Comparison of ENCODE assay signal across 14 cellular contexts in the genomic region with DNA sequence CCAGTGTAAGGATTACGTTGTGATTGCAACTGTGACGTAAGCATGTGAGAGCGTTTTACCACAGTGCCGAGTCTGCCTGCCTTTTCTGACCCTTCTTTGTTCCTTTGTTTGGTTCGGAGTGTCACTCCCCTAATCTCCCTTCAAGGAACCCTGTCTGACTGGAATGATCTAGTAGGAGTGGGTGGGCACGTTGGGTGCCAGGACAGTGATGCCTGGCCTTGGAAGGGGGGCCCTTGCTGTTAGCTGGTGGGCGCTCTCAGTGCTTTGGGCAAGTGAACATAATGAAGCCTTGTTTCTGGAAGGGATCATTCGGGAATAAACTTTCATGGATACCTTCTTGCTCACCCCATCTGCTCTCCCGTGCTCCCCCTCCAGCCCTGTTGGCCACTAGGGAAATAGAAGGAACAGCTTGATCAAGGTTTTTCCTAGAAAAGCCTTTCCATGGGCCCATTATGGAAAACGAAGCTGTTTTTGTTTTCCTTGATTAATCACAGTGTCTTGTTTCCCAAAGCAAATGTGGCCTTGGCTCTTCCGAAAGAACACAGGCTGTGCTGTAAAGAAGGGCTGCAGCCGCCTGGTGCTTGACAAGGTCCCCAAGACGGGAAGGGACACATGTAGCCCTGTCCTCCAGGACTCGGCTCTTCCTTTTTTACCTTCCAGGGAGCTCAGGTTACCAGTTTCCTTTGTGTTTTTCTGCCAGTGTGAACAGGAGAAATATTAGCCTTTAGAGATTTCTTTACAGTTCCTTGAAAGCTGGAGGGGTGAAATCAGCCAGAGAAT.
DNase-seq lines count a peak whose midpoint lies in the region; ATAC-seq, FAIRE-seq and TF ChIP-seq lines count a peak whose summit lies in the region.
"Had no signal": no experiment of that assay in that cellular context is flagged by ENCODE, and none has a peak within 500 bp of the region (broad histone marks: within the 10 kb centered on the region; RNA-seq: fewer than 3 reads in every experiment).

No MANE protein-coding gene starts in this region.

- no peaks in the 10 kb centered on the region for H4K20me1 ChIP-seq in astrocyte (ENCODE audit: insufficient read depth, low read length)

- no peak for FAIRE-seq in astrocyte (lab: Jason Lieb, UNC)

- H3K36me3 Mint-ChIP-seq in astrocyte (ENCODE audit: low read depth, unreplicated experiment): no peaks in the 10 kb centered on the region
- H3K36me3 Mint-ChIP-seq: CD8-positive, alpha-beta T cell had no signal

- no peak overlapping the region for H3K4me3 Mint-ChIP-seq in astrocyte (ENCODE audit: unreplicated experiment)
- H3K4me3 Mint-ChIP-seq: activated naive CD8-positive, alpha-beta T cell; CD8-positive, alpha-beta T cell had no signal

- H3K4me2 ChIP-seq in astrocyte (ENCODE audit: low read length): no peak overlapping the region

- no peak overlapping the region for H3K9ac ChIP-seq in astrocyte (ENCODE audit: low read length)

- H3K9me3 ChIP-seq in astrocyte (ENCODE audit: insufficient read depth, low read depth, low read length): no peaks in the 10 kb centered on the region
- H3K9me3 ChIP-seq in mesodermal cell (ENCODE audit: control insufficient read depth, low read length): no peaks in the 10 kb centered on the region
- H3K9me3 ChIP-seq in gastrocnemius medialis: no peaks in the 10 kb centered on the region
- H3K9me3 ChIP-seq: thyroid gland had no signal

- no peaks in the 10 kb centered on the region for H3K79me2 ChIP-seq in astrocyte (ENCODE audit: insufficient read depth, low read length)

- H3K27ac ChIP-seq in astrocyte (ENCODE audit: low read depth, low read length): no peak overlapping the region
- H3K27ac ChIP-seq in mesodermal cell (ENCODE audit: low read depth, low read length, severe bottlenecking): peak overlapping the region; percentile 6
- peak overlapping the region in 3 of 4 donors; percentile 88 to 89 (median 88) for H3K27ac ChIP-seq in gastrocnemius medialis
- H3K27ac ChIP-seq: thyroid gland had no signal

- no peak for ATAC-seq in gastrocnemius medialis
- ATAC-seq in GM19463 (IDR thresholded peaks at IDR 0.05; ENCODE audit: unreplicated experiment): no peak
- ATAC-seq: CD8-positive, alpha-beta T cell had no signal

- H3K4me3 ChIP-seq in astrocyte (ENCODE audit: insufficient read depth, low read depth, low read length): no peak overlapping the region
- no peak overlapping the region for H3K4me3 ChIP-seq in mesodermal cell (ENCODE audit: extremely low read depth, insufficient read depth, low read length, poor library complexity, severe bottlenecking)
- H3K4me3 ChIP-seq in gastrocnemius medialis: no peak overlapping the region
- H3K4me3 ChIP-seq: thyroid gland had no signal

- peaks cover 8% of the 10 kb centered on the region for H3K27me3 Mint-ChIP-seq in astrocyte (ENCODE audit: low read depth, unreplicated experiment)
- H3K27me3 Mint-ChIP-seq: activated naive CD8-positive, alpha-beta T cell had no signal

- WGBS in mesodermal cell (ENCODE audit: insufficient coverage in 2 of 2), 2 experiments: 70 to 81% methylated on average over 9 to 11 of the region's 14 CpGs

- H3K4me1 ChIP-seq in astrocyte (ENCODE audit: insufficient read depth, low read length): peaks cover 12% of the 10 kb centered on the region
- peaks cover 6% of the 10 kb centered on the region for H3K4me1 ChIP-seq in mesodermal cell (ENCODE audit: control insufficient read depth, insufficient read depth, low read length, poor library complexity, severe bottlenecking)
- H3K4me1 ChIP-seq in gastrocnemius medialis: peaks cover 28% of the 10 kb centered on the region in 2 donors

- peaks cover 3% of the 10 kb centered on the region for H3K9me3 Mint-ChIP-seq in astrocyte (ENCODE audit: unreplicated experiment)
- H3K9me3 Mint-ChIP-seq: CD8-positive, alpha-beta T cell had no signal

- in situ Hi-C loops in gastrocnemius medialis (cut with MboI; ENCODE audit: low sequenced_read_pairs in 4 of 4): loop anchor here in 1 of 4 donors (10.0 kb wide), 1 partner anchor 78 kb away; no protein-coding TSS in a partner anchor

- H3K36me3 ChIP-seq in astrocyte (ENCODE audit: insufficient read depth, low read length) (no peaks in the 10 kb centered on the region), mesodermal cell (ENCODE audit: control insufficient read depth, insufficient read depth, low read length) (no peaks in the 10 kb centered on the region), gastrocnemius medialis (no peaks in the 10 kb centered on the region)
- H3K36me3 ChIP-seq: thyroid gland had no signal

- H3K27ac Mint-ChIP-seq in astrocyte (ENCODE audit: unreplicated experiment): no peak overlapping the region
- H3K27ac Mint-ChIP-seq: activated naive CD8-positive, alpha-beta T cell; CD8-positive, alpha-beta T cell had no signal

- no peak for TF ChIP-seq POLR2A in gastrocnemius medialis (IDR thresholded peaks at IDR 0.05)

- H3K4me1 Mint-ChIP-seq in astrocyte (ENCODE audit: low read depth, unreplicated experiment): peaks cover 3% of the 10 kb centered on the region

- H3K27me3 ChIP-seq in astrocyte (ENCODE audit: insufficient read depth, low read length): no peaks in the 10 kb centered on the region
- no peaks in the 10 kb centered on the region for H3K27me3 ChIP-seq in gastrocnemius medialis
- H3K27me3 ChIP-seq: thyroid gland had no signal

- TF ChIP-seq CTCF in astrocyte (IDR thresholded peaks at IDR 0.05; ENCODE audit: insufficient read depth, low read depth, low read length): no peak
- TF ChIP-seq CTCF in gastrocnemius medialis (IDR thresholded peaks at IDR 0.05 in 4 of 5, conservative IDR thresholded peaks at IDR 0.05 in 1 of 5): peak in 1 of 5 experiments; percentile 13

- intact Hi-C loops in gastrocnemius medialis (cut with DNase I; ENCODE audit: low total_unique reads): loop anchor here (5.0 kb wide), 2 partner anchors 115 to 215 kb away; a partner anchor contains a TSS

- DNase-seq in NCI-H1417 (lab: John Stamatoyannopoulos, UW): peak in 2 of 3 experiments; percentile 10 to 52
- DNase-seq in NCI-H1417 treated with DMSO at 0.1 percent for 48 hours (lab: John Stamatoyannopoulos, UW): no peak
- no peak for DNase-seq in astrocyte (ENCODE audit: low read depth)
- peak in 1 of 2 donors; percentile 26 for DNase-seq in gastrocnemius medialis
- no peak for DNase-seq in DMS153 treated with DMSO at 0.1 percent for 48 hours (lab: John Stamatoyannopoulos, UW; ENCODE audit: unreplicated experiment)
- DNase-seq in GDM1 (lab: John Stamatoyannopoulos, UW): no peak
- DNase-seq: CD8-positive, alpha-beta T cell; MV-4-11; NCI-H345; stimulated activated CD4-positive, alpha-beta T cell treated with anti-CD3 and anti-CD28 coated beads, Interleukin-12 subunit alpha, Interleukin-12 subunit beta, amount 100 ng/mL, for 4 hours had no signal

- peak overlapping the region; percentile 46 for H2AFZ ChIP-seq in astrocyte (ENCODE audit: low read depth, low read length)

Comparison
In these comparisons a context has a peak if more than half of its experiments do, and no peak if none do; other contexts are left out.
1. DNase-seq: peak in NCI-H1417 (2 of 3); none in NCI-H1417 treated with DMSO at 0.1 percent for 48 hours (single experiment), astrocyte (single experiment), DMS153 treated with DMSO at 0.1 percent for 48 hours (single experiment) and GDM1 (single experiment).